ENCODE assay signal across 19 cellular contexts in the genomic region with DNA sequence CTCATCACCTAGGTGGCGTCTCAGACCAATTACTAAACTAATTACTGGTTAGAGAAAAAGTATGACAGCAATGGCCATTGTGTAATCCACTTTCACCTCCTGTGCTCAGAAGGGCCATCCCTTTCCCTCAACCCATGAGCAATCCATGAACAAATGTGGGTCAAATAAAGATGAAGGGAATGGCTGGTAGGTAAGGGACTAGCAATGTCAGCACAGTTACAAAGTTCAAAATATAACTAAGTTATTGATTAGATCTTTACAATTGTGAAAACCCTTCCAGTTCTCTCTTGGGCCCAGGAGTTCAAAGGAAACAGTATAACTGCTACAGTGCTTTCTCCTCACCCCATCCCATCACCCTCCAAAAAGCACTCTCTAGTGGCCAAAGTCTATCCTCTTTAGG.
DNase-seq lines count a peak whose midpoint lies in the region; ATAC-seq, FAIRE-seq and TF ChIP-seq lines count a peak whose summit lies in the region.
"Had no signal": no experiment of that assay in that cellular context is flagged by ENCODE, and none has a peak within 500 bp of the region (broad histone marks: within the 10 kb centered on the region; RNA-seq: fewer than 3 reads in every experiment).

No MANE protein-coding gene starts in this region.

- H3K9ac ChIP-seq in HepG2 (ENCODE audit: insufficient read depth, low read depth, low read length), result no peak overlapping the region

- no peak for TF ChIP-seq RAD21 in HepG2 (CRISPR knock-in tag; IDR thresholded peaks at IDR 0.05)

- in situ Hi-C loops in HepG2 (cut with HindIII; ENCODE audit: extremely low pct_ligation_motif_present, low pct_unique_long_range_greater_than_20kb), result no loop called here

- no peak for TF ChIP-seq EP300 in HepG2 (IDR thresholded peaks at IDR 0.05; ENCODE audit: low read depth in 2 of 2, low read length in 2 of 2)
- TF ChIP-seq EP300 in HepG2 (CRISPR knock-in tag; IDR thresholded peaks at IDR 0.05; ENCODE audit: borderline replicate concordance), result no peak

- H3K9me3 ChIP-seq in HepG2 (ENCODE audit: low read length), result no peaks in the 10 kb centered on the region

- TF ChIP-seq CTCF in HepG2 (CRISPR knock-in tag; IDR thresholded peaks at IDR 0.05), result no peak

- H4K20me1 ChIP-seq in HepG2 (ENCODE audit: insufficient read depth, low read length), result no peaks in the 10 kb centered on the region

- no peaks in the 10 kb centered on the region for H3K27me3 ChIP-seq in HepG2 (ENCODE audit: control insufficient read depth in 1 of 2, insufficient read depth in 2 of 2, low read length in 2 of 2)

- POLR2A ChIA-PET in HepG2 (lab: Yijun Ruan, JAX), result no interaction called here

- no peak overlapping the region for H2AFZ ChIP-seq in HepG2 (ENCODE audit: low read length)
- H2AFZ ChIP-seq: GM23338 had no signal

- peaks cover 10% of the 10 kb centered on the region for H3K4me1 ChIP-seq in HepG2 (ENCODE audit: insufficient read depth, low read length)

- peak; percentile 8 for FAIRE-seq in HepG2 (lab: Jason Lieb, UNC)
- no peak for FAIRE-seq in GM12892 (lab: Jason Lieb, UNC)
- FAIRE-seq: RCC 7860 had no signal

- DNase-seq in NCI-H69 (lab: John Stamatoyannopoulos, UW) (peak; percentile 80), caudate nucleus (lab: John Stamatoyannopoulos, UW) (no peak), HepG2 (ENCODE audit: low spot score) (peak; percentile 5), AG08395 (ENCODE audit: low spot score) (no peak), GM12892 (ENCODE audit: insufficient read length) (no peak)
- DNase-seq: ACHN, AML-193, DMS79, KG1, MV-4-11, NCI-H187, NCI-H2107, NCI-H226, NCI-H524 had no signal

- CTCF ChIA-PET in HepG2 (lab: Yijun Ruan, JAX; ENCODE audit: low intra/inter-chr PET ratio, low total read pairs), result no interaction called here

- no TSS peak for BruUV-seq in HepG2 (replicated peaks; lab: Mats Ljungman, UMichigan)

- no peaks in the 10 kb centered on the region for H3K79me2 ChIP-seq in HepG2 (ENCODE audit: insufficient read depth, low read length)

- WGBS in HepG2 (ENCODE audit: low lambda C conversion rate), result 50% methylated on average over 1 of the region's 1 CpG

- TF ChIP-seq POLR2A in HepG2 (IDR thresholded peaks at IDR 0.05; ENCODE audit: insufficient read depth in 1 of 2, low read depth in 2 of 2, low read length in 2 of 2), result no peak
- TF ChIP-seq POLR2A in GM12892 (IDR thresholded peaks at IDR 0.05; ENCODE audit: low read depth, low read length), result no peak

- intact Hi-C loops in HepG2 (cut with micrococcal nuclease; ENCODE audit: unreplicated experiment), result no loop called here

- H3K36me3 ChIP-seq in HepG2 (replicated peaks in 1 of 2; ENCODE audit: control insufficient read depth in 1 of 2, insufficient read depth in 2 of 2, low read length in 2 of 2), result 0 out of 5 replicates have a peak, but pooled peaks cover 0 to 2% of the 10 kb centered on the region in 2 experiments

- no peak overlapping the region for H3K4me2 ChIP-seq in HepG2 (ENCODE audit: low read depth, low read length)
- H3K4me2 ChIP-seq: GM23338 had no signal

- H3K4me3 ChIP-seq in HepG2 (replicated peaks in 1 of 3; ENCODE audit: insufficient read depth in 1 of 3, low read depth in 2 of 3, low read length in 3 of 3), result no peak overlapping the region
- H3K4me3 ChIP-seq: GM23338 had no signal

- H3K27ac ChIP-seq in caudate nucleus (ENCODE audit: low read depth, low read length) (peak overlapping the region; percentile 89), HepG2 (ENCODE audit: extremely low read length, insufficient read depth, low read length) (no peak overlapping the region), temporal lobe (ENCODE audit: low read depth, low read length) (peak overlapping the region; percentile 40)

- ATAC-seq in HepG2 (peak; percentile 71), HG03521 (IDR thresholded peaks at IDR 0.05; ENCODE audit: unreplicated experiment) (no peak)
- ATAC-seq: GM23338, Right ventricle myocardium inferior had no signal

TF ChIP-seq in HepG2, 621 proteins besides CTCF, POLR2A, EP300 and RAD21:
- TF ChIP-seq CEBPB (IDR thresholded peaks at IDR 0.05; ENCODE audit: borderline replicate concordance, low read depth, low read length) (peak; percentile 37; the same call in 1 of the 2 replicates), MAFK (conservative IDR thresholded peaks at IDR 0.05 in 1 of 2, IDR thresholded peaks at IDR 0.05 in 1 of 2; ENCODE audit: low read length in 2 of 2) (no peak)
TF ChIP-seq in HepG2: peak in this region for 1.

Comparison
In these comparisons a context has a peak if more than half of its experiments do, and no peak if none do; other contexts are left out.
1. DNase-seq: peak in NCI-H69 (single experiment) and HepG2 (single experiment); none in caudate nucleus (0 of 61), AG08395 (single experiment) and GM12892 (single experiment).